In the genomic region with DNA sequence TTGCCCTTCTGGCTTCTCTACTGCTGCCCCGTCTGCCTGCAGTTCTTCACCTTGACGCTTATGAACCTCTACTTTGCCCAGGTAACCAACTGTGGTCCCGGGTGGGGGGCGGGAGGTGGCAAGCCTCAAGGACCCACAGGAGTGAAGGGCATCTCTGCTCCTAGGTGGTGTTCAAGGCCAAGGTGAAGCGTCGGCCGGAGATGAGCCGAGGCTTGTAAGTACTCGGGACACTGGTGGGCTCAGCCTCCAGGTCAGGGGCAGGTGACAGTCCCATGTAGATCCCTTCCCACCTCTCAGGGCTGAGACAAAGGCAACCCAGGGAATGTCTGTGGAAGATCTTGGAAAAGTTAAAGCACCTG, we compare ENCODE assay signal across 11 cellular contexts. TPM values are rescaled to one million over a fixed set of nuclear protein-coding genes. Genes with fewer than 3 reads are reported as not detected.
A peak's percentile ranks its signal among the peaks of the same experiment; 100 is the strongest.
DNase-seq lines count a peak whose midpoint lies in the region; ATAC-seq and TF ChIP-seq lines count a peak whose summit lies in the region.
"Had no signal": no experiment of that assay in that cellular context is flagged by ENCODE, and none has a peak within 500 bp of the region (broad histone marks: within the 10 kb centered on the region; RNA-seq: fewer than 3 reads in every experiment).

No MANE protein-coding gene starts in this region.

- H3K27me3 ChIP-seq in BLaER1 treated with 17β-estradiol and CSF1 and Interleukin-3, amounts not matched to agents 10 nM and 100 nM: peaks cover 27 to 32% (median 28%) of the 10 kb centered on the region in 11 experiments
- peaks cover under 1% of the 10 kb centered on the region; the same call in 1 of the 2 replicates for H3K27me3 ChIP-seq in GM23248 (replicated peaks; ENCODE audit: insufficient read depth)

- 83 to 84% methylated on average over 9 of the region's 9 CpGs for WGBS in GM23248 (ENCODE audit: low coverage in 1 of 2, low lambda C conversion rate in 2 of 2, missing lambda C conversion rate in 2 of 2), 2 experiments

- peaks cover 16% of the 10 kb centered on the region for H3K36me3 Mint-ChIP-seq in activated T-helper 17 cell treated with anti-CD3 and anti-CD28 coated beads, Interleukin-2, amount 50 U/mL, for 72 hours (ENCODE audit: low read depth)
- no peaks in the 10 kb centered on the region for H3K36me3 Mint-ChIP-seq in natural killer cell treated with Interleukin-12 subunit alpha and Interleukin-12 subunit beta and Interleukin-15 and Interleukin-18, amount 100 ng/mL, for 72 hours

- peaks cover 0 to 40% (median 26%) of the 10 kb centered on the region in 11 experiments; a peak in 16 of 22 replicates for H4K20me1 ChIP-seq in BLaER1 treated with 17β-estradiol and CSF1 and Interleukin-3, amounts not matched to agents 10 nM and 100 nM
- H4K20me1 ChIP-seq in GM23248 (ENCODE audit: insufficient read depth): no peaks in the 10 kb centered on the region

- H3K4me3 Mint-ChIP-seq in activated T-helper 17 cell treated with anti-CD3 and anti-CD28 coated beads, Interleukin-2, amount 50 U/mL, for 72 hours: peak overlapping the region; percentile 80
- H3K4me3 Mint-ChIP-seq in natural killer cell treated with Interleukin-12 subunit alpha and Interleukin-12 subunit beta and Interleukin-15 and Interleukin-18, amount 100 ng/mL, for 72 hours: peak overlapping the region; percentile 84

- peak overlapping the region; percentile 94 to 100 (median 97) for H3K4me2 ChIP-seq in BLaER1 treated with 17β-estradiol and CSF1 and Interleukin-3, amounts not matched to agents 10 nM and 100 nM
- H3K4me2 ChIP-seq in GM23248 (ENCODE audit: unreplicated experiment): no peak overlapping the region

- H3K9me3 Mint-ChIP-seq in activated T-helper 17 cell treated with anti-CD3 and anti-CD28 coated beads, Interleukin-2, amount 50 U/mL, for 72 hours: no peaks in the 10 kb centered on the region
- no peaks in the 10 kb centered on the region for H3K9me3 Mint-ChIP-seq in natural killer cell treated with Interleukin-12 subunit alpha and Interleukin-12 subunit beta and Interleukin-15 and Interleukin-18, amount 100 ng/mL, for 72 hours

- in situ Hi-C loops in GM23248 (cut with MboI): no loop called here

- no peak overlapping the region for H2AFZ ChIP-seq in GM23248

- no peaks in the 10 kb centered on the region for H3K9me2 ChIP-seq in GM23248 (ENCODE audit: insufficient read depth)

- peaks cover 32% of the 10 kb centered on the region for H3K79me2 ChIP-seq in GM23248 (ENCODE audit: insufficient read depth)

- H3K27ac ChIP-seq in BLaER1 treated with 17β-estradiol and CSF1 and Interleukin-3, amounts not matched to agents 10 nM and 100 nM: no peak overlapping the region
- H3K27ac ChIP-seq in GM23248: no peak overlapping the region

- no peak for DNase-seq in GM23248
- no peak for DNase-seq in natural killer cell treated with Interleukin-12 subunit alpha and Interleukin-12 subunit beta and Interleukin-15 and Interleukin-18, amount 100 ng/mL, for 72 hours (ENCODE audit: low spot score)
- DNase-seq in NOMO-1 treated with dmso at 0.1 percent for 144 hours (lab: John Stamatoyannopoulos, UW; ENCODE audit: unreplicated experiment): no peak
- DNase-seq in GM20000 (ENCODE audit: low spot score): no peak
- no peak for DNase-seq in activated gamma-delta T cell treated with Interleukin-2 at 50 U/mL for 16 hours
- DNase-seq: midbrain, NCI-H526 treated with DMSO at 0.1 percent for 48 hours had no signal

- peaks cover 4% of the 10 kb centered on the region for H3K27me3 Mint-ChIP-seq in activated T-helper 17 cell treated with anti-CD3 and anti-CD28 coated beads, Interleukin-2, amount 50 U/mL, for 72 hours
- H3K27me3 Mint-ChIP-seq in natural killer cell treated with Interleukin-12 subunit alpha and Interleukin-12 subunit beta and Interleukin-15 and Interleukin-18, amount 100 ng/mL, for 72 hours: peaks cover 6 to 8% of the 10 kb centered on the region in 2 donors

- no peaks in the 10 kb centered on the region for H3K9me3 ChIP-seq in BLaER1 treated with 17β-estradiol and CSF1 and Interleukin-3, amounts not matched to agents 10 nM and 100 nM (replicated peaks in 1 of 11)
- no peaks in the 10 kb centered on the region for H3K9me3 ChIP-seq in GM23248 (ENCODE audit: low read depth)
- H3K9me3 ChIP-seq: body of pancreas had no signal

- H3K4me1 Mint-ChIP-seq in activated T-helper 17 cell treated with anti-CD3 and anti-CD28 coated beads, Interleukin-2, amount 50 U/mL, for 72 hours: peaks cover 5% of the 10 kb centered on the region
- H3K4me1 Mint-ChIP-seq in natural killer cell treated with Interleukin-12 subunit alpha and Interleukin-12 subunit beta and Interleukin-15 and Interleukin-18, amount 100 ng/mL, for 72 hours (ENCODE audit: low read depth in 2 of 2): peaks cover 19% of the 10 kb centered on the region in 2 donors

- no peak for ATAC-seq in activated T-helper 17 cell treated with anti-CD3 and anti-CD28 coated beads, Interleukin-2, amount 50 U/mL, for 72 hours (replicated peaks)
- no peak for ATAC-seq in natural killer cell treated with Interleukin-12 subunit alpha and Interleukin-12 subunit beta and Interleukin-15 and Interleukin-18, amount 100 ng/mL, for 72 hours
- no peak for ATAC-seq in HG03039 (IDR thresholded peaks at IDR 0.05; ENCODE audit: unreplicated experiment)
- ATAC-seq: body of pancreas had no signal

- no peak overlapping the region for H3K4me3 ChIP-seq in BLaER1 treated with 17β-estradiol and CSF1 and Interleukin-3, amounts not matched to agents 10 nM and 100 nM
- peak overlapping the region; percentile 88; the same call in 1 of the 2 replicates for H3K4me3 ChIP-seq in GM23248
- H3K4me3 ChIP-seq: body of pancreas had no signal

- H3K27ac Mint-ChIP-seq in activated T-helper 17 cell treated with anti-CD3 and anti-CD28 coated beads, Interleukin-2, amount 50 U/mL, for 72 hours: peak overlapping the region; percentile 90
- H3K27ac Mint-ChIP-seq in natural killer cell treated with Interleukin-12 subunit alpha and Interleukin-12 subunit beta and Interleukin-15 and Interleukin-18, amount 100 ng/mL, for 72 hours: peak overlapping the region; percentile 73 to 82

- TF ChIP-seq CTCF in GM20000 (IDR thresholded peaks at IDR 0.05; ENCODE audit: extremely low read depth, missing control alignments): no peak

- H3K36me3 ChIP-seq in BLaER1 treated with 17β-estradiol and CSF1 and Interleukin-3, amounts not matched to agents 10 nM and 100 nM: peaks cover 0 to 15% (median 9%) of the 10 kb centered on the region in 11 experiments; a peak in 12 of 22 replicates
- 0 out of 2 replicates have a peak, but pooled peaks cover 5% of the 10 kb centered on the region for H3K36me3 ChIP-seq in GM23248 (ENCODE audit: low read depth)

- H3K9ac ChIP-seq in BLaER1 treated with 17β-estradiol and CSF1 and Interleukin-3, amounts not matched to agents 10 nM and 100 nM: peak overlapping the region in 3 of 11 experiments; percentile 13 to 89 (median 15); a peak in 6 of 22 replicates
- 0 out of 2 replicates have a peak overlapping the region, but pooled peaks have one; percentile 92 for H3K9ac ChIP-seq in GM23248

- no peaks in the 10 kb centered on the region for H3F3A ChIP-seq in GM23248 (ENCODE audit: insufficient read depth)

- peaks cover 27 to 37% (median 29%) of the 10 kb centered on the region in 10 experiments for H3K4me1 ChIP-seq in BLaER1 treated with 17β-estradiol and CSF1 and Interleukin-3, amounts not matched to agents 10 nM and 100 nM
- no peaks in the 10 kb centered on the region for H3K4me1 ChIP-seq in GM23248 (ENCODE audit: insufficient read depth)

RNA-seq across cellular contexts. Expression of a gene that starts 1.1 kb away (rescaled TPM):
- total RNA-seq in GM23248 (2014; rRNA removed; shearing (Covaris generic)): 20.9 and 37.6 TPM in 2 replicates
- polyA plus RNA-seq in GM23248 (2016; fragmentation: Nextera tagmentation; extraction: Ambion mirVana): 35.7 and 37.0 TPM in 2 replicates
- 10 to 100 TPM; 40.6 to 41.4 TPM for total RNA-seq in activated T-helper 17 cell treated with anti-CD3 and anti-CD28 coated beads, Interleukin-2, amount 50 U/mL, for 72 hours
- 10 to 100 TPM; 40.9 to 62.7 TPM for total RNA-seq in natural killer cell treated with Interleukin-12 subunit alpha and Interleukin-12 subunit beta and Interleukin-15 and Interleukin-18, amount 100 ng/mL, for 72 hours

RNA-seq across cellular contexts. Expression of a gene that starts 2.3 kb away (rescaled TPM):
- 94.8 and 170 TPM in 2 replicates for total RNA-seq in GM23248 (2014; rRNA removed; shearing (Covaris generic))
- polyA plus RNA-seq in GM23248 (2016; fragmentation: Nextera tagmentation; extraction: Ambion mirVana): 146 and 159 TPM in 2 replicates
- total RNA-seq in activated T-helper 17 cell treated with anti-CD3 and anti-CD28 coated beads, Interleukin-2, amount 50 U/mL, for 72 hours: 10 to 100 TPM; 21.5 to 38.5 TPM
- total RNA-seq in natural killer cell treated with Interleukin-12 subunit alpha and Interleukin-12 subunit beta and Interleukin-15 and Interleukin-18, amount 100 ng/mL, for 72 hours: 10 to 100 TPM; 29.5 to 46.9 TPM

RNA-seq across cellular contexts. Expression of a gene that starts 4.3 kb away (rescaled TPM):
- total RNA-seq in GM23248 (2014; rRNA removed; shearing (Covaris generic)): not detected in 2 replicates
- polyA plus RNA-seq in GM23248 (2016; fragmentation: Nextera tagmentation; extraction: Ambion mirVana): 0.13 TPM in 1 of 2 replicates, not detected in the other
- total RNA-seq in activated T-helper 17 cell treated with anti-CD3 and anti-CD28 coated beads, Interleukin-2, amount 50 U/mL, for 72 hours: not detected
- not detected for total RNA-seq in natural killer cell treated with Interleukin-12 subunit alpha and Interleukin-12 subunit beta and Interleukin-15 and Interleukin-18, amount 100 ng/mL, for 72 hours
- total RNA-seq: body of pancreas had no signal

RNA-seq across cellular contexts. Expression of a gene that starts 13.4 kb away (rescaled TPM):
- not detected in 2 replicates for total RNA-seq in GM23248 (2014; rRNA removed; shearing (Covaris generic))
- not detected in 2 replicates for polyA plus RNA-seq in GM23248 (2016; fragmentation: Nextera tagmentation; extraction: Ambion mirVana)
- not detected for total RNA-seq in activated T-helper 17 cell treated with anti-CD3 and anti-CD28 coated beads, Interleukin-2, amount 50 U/mL, for 72 hours
- not detected for total RNA-seq in natural killer cell treated with Interleukin-12 subunit alpha and Interleukin-12 subunit beta and Interleukin-15 and Interleukin-18, amount 100 ng/mL, for 72 hours

RNA-seq across cellular contexts. Expression of a gene that starts 18.5 kb away (rescaled TPM):
- 38.6 and 41.9 TPM in 2 replicates for total RNA-seq in GM23248 (2014; rRNA removed; shearing (Covaris generic))
- 17.2 and 18.1 TPM in 2 replicates for polyA plus RNA-seq in GM23248 (2016; fragmentation: Nextera tagmentation; extraction: Ambion mirVana)
- 10 to 100 TPM; 31.2 to 55.7 TPM for total RNA-seq in activated T-helper 17 cell treated with anti-CD3 and anti-CD28 coated beads, Interleukin-2, amount 50 U/mL, for 72 hours
- total RNA-seq in natural killer cell treated with Interleukin-12 subunit alpha and Interleukin-12 subunit beta and Interleukin-15 and Interleukin-18, amount 100 ng/mL, for 72 hours: 100 to 1,000 TPM in 1 of 2 donors, 10 to 100 TPM in 1; 67.2 to 116 TPM
